In the genomic region with DNA sequence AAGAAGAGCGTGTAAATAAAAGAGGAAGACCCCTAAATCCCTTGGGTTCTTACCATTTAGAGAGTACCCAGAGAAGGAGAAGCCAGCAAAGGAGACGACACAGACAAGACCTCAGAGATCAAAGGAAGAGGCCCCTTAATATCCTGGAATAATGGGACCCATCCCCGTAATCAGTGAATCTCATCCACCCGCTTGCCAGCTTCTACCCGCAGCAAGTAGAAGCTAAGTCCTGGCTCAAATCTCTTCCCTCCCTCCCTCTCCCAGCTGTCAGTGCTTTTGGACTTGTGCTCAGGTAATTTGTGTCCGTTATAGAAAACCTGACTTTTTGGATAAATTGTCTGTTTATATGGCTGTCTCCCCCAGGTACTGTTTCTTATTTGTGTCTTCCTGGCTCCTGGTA, we compare ENCODE assay signal across 10 cellular contexts. TPM values are rescaled to one million over a fixed set of nuclear protein-coding genes. Genes with fewer than 3 reads are reported as not detected.
DNase-seq lines count a peak whose midpoint lies in the region; ATAC-seq, FAIRE-seq and TF ChIP-seq lines count a peak whose summit lies in the region.
"Had no signal": no experiment of that assay in that cellular context is flagged by ENCODE, and none has a peak within 500 bp of the region (broad histone marks: within the 10 kb centered on the region; RNA-seq: fewer than 3 reads in every experiment).

No MANE protein-coding gene starts in this region.

- peaks cover 25% of the 10 kb centered on the region for H3K36me3 Mint-ChIP-seq in HFFc6 (ENCODE audit: low read depth)
- peaks cover 8% of the 10 kb centered on the region for H3K36me3 Mint-ChIP-seq in nephron (ENCODE audit: low read depth)

- no peak for DNase-seq in HFFc6
- no peak for DNase-seq in K562 (ENCODE audit: extremely low read depth in 1 of 4, low spot score in 3 of 4)
- no peak for DNase-seq in NCI-H2107 treated with DMSO at 0.1 percent for 48 hours (lab: John Stamatoyannopoulos, UW; ENCODE audit: unreplicated experiment)
- DNase-seq in inferior parietal cortex (ENCODE audit: extremely low spot score) = no peak
- DNase-seq in NCI-H510A (lab: John Stamatoyannopoulos, UW) = no peak
- DNase-seq in amygdala (lab: John Stamatoyannopoulos, UW) = no peak
- DNase-seq: effector CD4-positive, alpha-beta T cell; stimulated activated CD4-positive, alpha-beta T cell treated with anti-CD3 and anti-CD28 coated beads, Interleukin-4, amount 100 ng/mL, for 4 hours had no signal

- CTCF ChIA-PET in K562 (lab: Yijun Ruan, JAX; ENCODE audit: low intra/inter-chr PET ratio) = no interaction called here

- H4K20me1 ChIP-seq in K562 (replicated peaks; ENCODE audit: control insufficient read depth, insufficient read depth, low read length) = no peaks in the 10 kb centered on the region

- H3K9ac ChIP-seq in K562 (ENCODE audit: insufficient read depth in 1 of 2, low read depth in 2 of 2, low read length in 2 of 2) = peak overlapping the region in 1 of 2 experiments; percentile 92; a peak in 1 of 4 replicates

- H3K9me3 ChIP-seq in K562 (replicated peaks; ENCODE audit: control insufficient read depth, insufficient read depth, low read depth, low read length) = no peaks in the 10 kb centered on the region

- WGBS in K562 (ENCODE audit: insufficient coverage, low coverage, missing lambda C conversion rate) = 89% methylated on average over 6 of the region's 6 CpGs

- ATAC-seq in K562 = no peak

- no peaks in the 10 kb centered on the region for H3K9me3 Mint-ChIP-seq in HFFc6
- H3K9me3 Mint-ChIP-seq in nephron = no peaks in the 10 kb centered on the region

- H3K79me2 ChIP-seq in ACC112 (ENCODE audit: control insufficient read depth, insufficient read depth, low read length, unreplicated experiment) (peaks cover 64% of the 10 kb centered on the region), K562 (ENCODE audit: control insufficient read depth, insufficient read depth, low read length) (peaks cover 38% of the 10 kb centered on the region)

- TF ChIP-seq RAD21 in K562 (CRISPR knock-in tag; conservative IDR thresholded peaks at IDR 0.05 in 1 of 2, IDR thresholded peaks at IDR 0.05 in 1 of 2) = no peak

- H3K4me3 Mint-ChIP-seq in HFFc6 (peak overlapping the region; percentile 20; the same call in 1 of the 2 replicates), nephron (peak overlapping the region; percentile 90 to 91 (median 90))

- H3K27me3 ChIP-seq in ACC112 (ENCODE audit: insufficient read depth, low read length) (no peaks in the 10 kb centered on the region), K562 (ENCODE audit: control insufficient read depth in 2 of 2, insufficient read depth in 2 of 2, low read length in 2 of 2) (no peaks in the 10 kb centered on the region)

- no peaks in the 10 kb centered on the region for H3K36me3 ChIP-seq in ACC112 (ENCODE audit: insufficient read depth, low read length)
- peaks cover 3% of the 10 kb centered on the region; the same call in 1 of the 3 replicates for H3K36me3 ChIP-seq in K562 (ENCODE audit: control insufficient read depth, insufficient read depth, low read length)

- TF ChIP-seq CTCF in HFFc6 (IDR thresholded peaks at IDR 0.05) (no peak), K562 (IDR thresholded peaks at IDR 0.05 in 2 of 3, conservative IDR thresholded peaks at IDR 0.05 in 1 of 3; ENCODE audit: insufficient read depth in 2 of 3, low read depth in 1 of 3, low read length in 3 of 3) (no peak), nephron (IDR thresholded peaks at IDR 0.05; ENCODE audit: unreplicated experiment in 3 of 3) (no peak)

- peaks cover 82% of the 10 kb centered on the region for H3K4me1 Mint-ChIP-seq in HFFc6 (ENCODE audit: low read depth)
- H3K4me1 Mint-ChIP-seq in nephron = peaks cover 70% of the 10 kb centered on the region

- no peak for TF ChIP-seq EP300 in K562 (IDR thresholded peaks at IDR 0.05; ENCODE audit: low read length)

- peak overlapping the region; percentile 83; the same call in 1 of the 2 replicates for H3K4me3 ChIP-seq in ACC112 (ENCODE audit: low read depth, low read length)
- no peak overlapping the region for H3K4me3 ChIP-seq in K562

- POLR2A ChIA-PET in K562 (lab: Yijun Ruan, JAX) = interaction anchor here (0.6 to 2.0 kb wide), 6 partner anchors 9 to 45 kb away, joined by 3 to 12 read pairs (median 4); no protein-coding TSS in a partner anchor

- H3K4me2 ChIP-seq in K562 (ENCODE audit: insufficient read depth, low read length) = no peak overlapping the region; the same call in 1 of the 2 replicates

- H3K27me3 Mint-ChIP-seq in HFFc6 (ENCODE audit: insufficient read depth) (peaks cover 2% of the 10 kb centered on the region), nephron (ENCODE audit: low read depth) (no peaks in the 10 kb centered on the region)

- H3K4me1 ChIP-seq in ACC112 (ENCODE audit: control insufficient read depth, insufficient read depth, low read length, unreplicated experiment) = peaks cover 66% of the 10 kb centered on the region
- H3K4me1 ChIP-seq in K562 (replicated peaks in 1 of 2; ENCODE audit: control insufficient read depth in 2 of 2, insufficient read depth in 2 of 2, low read length in 2 of 2) = peaks cover 32 to 45% of the 10 kb centered on the region in 2 experiments

- intact Hi-C loops in K562 (cut with micrococcal nuclease) = loop anchor here (5.0 kb wide), 2 partner anchors 45 to 50 kb away; no protein-coding TSS in a partner anchor

- no peak for FAIRE-seq in K562 (lab: Jason Lieb, UNC)

- BruUV-seq in K562 (replicated peaks; lab: Mats Ljungman, UMichigan) = no TSS peak

- no peak for TF ChIP-seq POLR2A in K562 (conservative IDR thresholded peaks at IDR 0.05)

- peak overlapping the region; percentile 97 for H3K27ac Mint-ChIP-seq in HFFc6
- peak overlapping the region; percentile 99 for H3K27ac Mint-ChIP-seq in nephron

- in situ Hi-C loops in K562 (cut with MboI) = no loop called here

- H3K9me1 ChIP-seq in K562 (ENCODE audit: control insufficient read depth, insufficient read depth, low read length) = no peaks in the 10 kb centered on the region

- H3K27ac ChIP-seq in ACC112 (ENCODE audit: low read depth, low read length) = 0 out of 2 replicates have a peak overlapping the region, but pooled peaks have one; percentile 18
- H3K27ac ChIP-seq in K562 (ENCODE audit: extremely low read depth, low read depth, low read length) = no peak overlapping the region

- H2AFZ ChIP-seq in ACC112 (ENCODE audit: low read length, unreplicated experiment) (no peak overlapping the region), K562 (ENCODE audit: low read depth, low read length) (no peak overlapping the region)

TF ChIP-seq in K562, 482 proteins besides CTCF, POLR2A, EP300 and RAD21 (continues in another document):
- no peak for TF ChIP-seq ZNF830 (CRISPR knock-in tag; IDR thresholded peaks at IDR 0.05)
- TF ChIP-seq, protein P1, sequence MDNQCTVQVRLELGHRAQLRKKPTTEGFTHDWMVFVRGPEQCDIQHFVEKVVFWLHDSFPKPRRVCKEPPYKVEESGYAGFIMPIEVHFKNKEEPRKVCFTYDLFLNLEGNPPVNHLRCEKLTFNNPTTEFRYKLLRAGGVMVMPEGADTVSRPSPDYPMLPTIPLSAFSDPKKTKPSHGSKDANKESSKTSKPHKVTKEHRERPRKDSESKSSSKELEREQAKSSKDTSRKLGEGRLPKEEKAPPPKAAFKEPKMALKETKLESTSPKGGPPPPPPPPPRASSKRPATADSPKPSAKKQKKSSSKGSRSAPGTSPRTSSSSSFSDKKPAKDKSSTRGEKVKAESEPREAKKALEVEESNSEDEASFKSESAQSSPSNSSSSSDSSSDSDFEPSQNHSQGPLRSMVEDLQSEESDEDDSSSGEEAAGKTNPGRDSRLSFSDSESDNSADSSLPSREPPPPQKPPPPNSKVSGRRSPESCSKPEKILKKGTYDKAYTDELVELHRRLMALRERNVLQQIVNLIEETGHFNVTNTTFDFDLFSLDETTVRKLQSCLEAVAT (IDR thresholded peaks at IDR 0.05) = no peak

RNA-seq across cellular contexts. Expression of gene LYRM1, which starts 1.9 kb away (rescaled TPM):
- 10 to 100 TPM; 22.2 to 28.4 (median 25.8) TPM for total RNA-seq in HFFc6 (2021; fragmentation: NEBNext Ultra II Directional; extraction: Animal tissue kit (Norgen Biotek cat#: 25700))
- 5.6 and 11.9 TPM in 2 replicates for total RNA-seq in K562 (2011; cell fraction: chromatin; rRNA removed; ENCODE audit: low replicate concordance)
- 3.3 and 3.7 TPM in 2 replicates for total RNA-seq in K562 (2011; cell fraction: nucleolus; rRNA removed)
- 8.4 and 14.1 TPM in 2 replicates for total RNA-seq in K562 (2011; cell fraction: nucleoplasm; rRNA removed)
- total RNA-seq in K562 (2014; rRNA removed) = 22.0 and 32.7 TPM in 2 replicates
- 26.2 and 28.2 TPM in 2 replicates for total RNA-seq in K562 (2014; rRNA removed; fragmentation: Illumina TruSeq; extraction: Trizol)
- total RNA-seq in K562 (2015; rRNA removed; fragmentation: Illumina TruSeq; extraction: Trizol) = 26.0 and 26.5 TPM in 2 replicates
- total RNA-seq in K562 (2021) = 17.5 and 18.9 TPM in 2 replicates
- 26.9 and 32.7 TPM in 2 replicates for polyA plus RNA-seq in K562 (2011; rRNA removed)
- 9.0 and 16.7 TPM in 2 replicates for polyA plus RNA-seq in K562 (2011; cell fraction: cytosol; rRNA removed)
- polyA plus RNA-seq in K562 (2011; cell fraction: nucleus; rRNA removed) = 7.8 and 12.3 TPM in 2 replicates
- 24.3 and 54.4 TPM in 2 replicates for polyA plus RNA-seq in K562 (2012)
- polyA plus RNA-seq in K562 (2014; fragmentation: Illumina TruSeq; extraction: Trizol) = 36.9 and 40.2 TPM in 2 replicates
- 10 to 100 TPM; 40.0 to 44.1 TPM for polyA plus RNA-seq in K562 (2014; fragmentation: Nextera tagmentation; extraction: Ambion mirVana)
- polyA plus RNA-seq in K562 (2014; rRNA removed) = 26.3 and 27.3 TPM in 2 replicates
- polyA minus RNA-seq in K562 (2011; rRNA and poly(A)+ RNA removed) = 18.1 and 18.9 TPM in 2 replicates
- polyA minus RNA-seq in K562 (2011; cell fraction: cytosol; rRNA and poly(A)+ RNA removed) = 5.5 and 9.6 TPM in 2 replicates
- polyA minus RNA-seq in K562 (2011; cell fraction: nucleus; rRNA and poly(A)+ RNA removed) = 2.6 and 5.8 TPM in 2 replicates

RNA-seq across cellular contexts. Expression of gene DCUN1D3, which starts 2.3 kb away (rescaled TPM):
- total RNA-seq in HFFc6 (2021; fragmentation: NEBNext Ultra II Directional; extraction: Animal tissue kit (Norgen Biotek cat#: 25700)) = 10 to 100 TPM; 29.2 to 41.0 (median 32.1) TPM
- total RNA-seq in K562 (2011; cell fraction: chromatin; rRNA removed; ENCODE audit: low replicate concordance) = 8.4 and 10.3 TPM in 2 replicates
- 4.1 and 4.8 TPM in 2 replicates for total RNA-seq in K562 (2011; cell fraction: nucleolus; rRNA removed)
- total RNA-seq in K562 (2011; cell fraction: nucleoplasm; rRNA removed) = 9.6 and 13.8 TPM in 2 replicates
- total RNA-seq in K562 (2014; rRNA removed) (2.2 TPM in 2 replicates), K562 (2014; rRNA removed; fragmentation: Illumina TruSeq; extraction: Trizol) (2.2 and 3.2 TPM in 2 replicates), K562 (2015; rRNA removed; fragmentation: Illumina TruSeq; extraction: Trizol) (2.9 and 3.5 TPM in 2 replicates), K562 (2021) (3.8 and 4.7 TPM in 2 replicates)
- polyA plus RNA-seq in K562 (2011; rRNA removed) (2.6 and 3.1 TPM in 2 replicates), K562 (2014; fragmentation: Illumina TruSeq; extraction: Trizol) (1.4 and 1.6 TPM in 2 replicates), K562 (2014; fragmentation: Nextera tagmentation; extraction: Ambion mirVana) (1 to 10 TPM; 1.0 to 1.9 TPM), K562 (2014; rRNA removed) (1.8 and 2.4 TPM in 2 replicates)
- 1.3 and 1.8 TPM in 2 replicates for polyA plus RNA-seq in K562 (2011; cell fraction: cytosol; rRNA removed)
- polyA plus RNA-seq in K562 (2011; cell fraction: nucleus; rRNA removed) = 5.6 and 5.7 TPM in 2 replicates
- 1.8 and 2.8 TPM in 2 replicates for polyA plus RNA-seq in K562 (2012)
- polyA minus RNA-seq in K562 (2011; rRNA and poly(A)+ RNA removed) = 5.3 and 6.9 TPM in 2 replicates
- 2.7 and 3.2 TPM in 2 replicates for polyA minus RNA-seq in K562 (2011; cell fraction: cytosol; rRNA and poly(A)+ RNA removed)
- polyA minus RNA-seq in K562 (2011; cell fraction: nucleus; rRNA and poly(A)+ RNA removed) = 3.9 and 6.3 TPM in 2 replicates
